In the genomic region with DNA sequence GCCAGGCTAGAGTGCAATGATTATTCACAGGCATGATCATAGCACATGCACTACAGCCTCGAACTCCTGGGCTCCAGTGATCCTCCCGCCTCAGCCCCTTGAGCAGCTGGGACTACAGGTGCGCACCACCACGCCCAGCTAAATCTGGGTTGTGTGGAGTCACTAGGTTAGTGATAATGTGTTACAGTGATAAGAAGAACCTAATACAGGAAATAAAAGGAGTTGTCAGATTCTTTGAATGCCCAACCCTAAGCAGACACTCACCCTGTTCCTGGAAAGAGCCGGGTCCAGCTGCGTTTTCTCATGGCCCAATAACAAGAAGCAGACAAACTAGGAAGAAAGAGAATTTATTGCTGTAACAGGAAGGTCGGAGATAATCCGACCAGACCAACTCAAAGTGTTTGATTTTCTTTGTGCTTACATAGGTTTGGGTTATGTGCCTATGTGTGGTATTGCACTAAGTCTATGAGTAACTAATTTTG, we compare ENCODE assay signal across 18 cellular contexts. TPM values are rescaled to one million over a fixed set of nuclear protein-coding genes. Genes with fewer than 3 reads are reported as not detected.
DNase-seq lines count a peak whose midpoint lies in the region; ATAC-seq and TF ChIP-seq lines count a peak whose summit lies in the region.
"Had no signal": no experiment of that assay in that cellular context is flagged by ENCODE, and none has a peak within 500 bp of the region (broad histone marks: within the 10 kb centered on the region; RNA-seq: fewer than 3 reads in every experiment).

No MANE protein-coding gene starts in this region.

- H3K4me3 ChIP-seq in right lobe of liver (no peak overlapping the region), spleen (no peak overlapping the region), HAP-1 (no peak overlapping the region)
- H3K4me3 ChIP-seq: thyroid gland had no signal

- in situ Hi-C loops in HAP-1 (cut with MboI; ENCODE audit: low sequenced_read_pairs) = no loop called here

- H3K27me3 ChIP-seq in right lobe of liver (no peaks in the 10 kb centered on the region), spleen (replicated peaks in 1 of 7) (no peaks in the 10 kb centered on the region), HAP-1 (ENCODE audit: low read depth) (no peaks in the 10 kb centered on the region)
- H3K27me3 ChIP-seq: thyroid gland had no signal

- no peaks in the 10 kb centered on the region for H3K9me3 Mint-ChIP-seq in activated naive CD8-positive, alpha-beta T cell treated with anti-CD3 and anti-CD28 coated beads for 36 hours
- H3K9me3 Mint-ChIP-seq: activated naive CD4-positive, alpha-beta T cell treated with anti-CD3 and anti-CD28 coated beads for 36 hours; T-helper 2 cell treated with Interferon-gamma antibody and Interleukin-4, amounts not matched to agents 5 μg/mL and 100 μg/mL, for 36 hours had no signal

- H3K27ac Mint-ChIP-seq in activated naive CD8-positive, alpha-beta T cell treated with anti-CD3 and anti-CD28 coated beads for 36 hours = peak overlapping the region; percentile 14
- H3K27ac Mint-ChIP-seq: activated naive CD4-positive, alpha-beta T cell treated with anti-CD3 and anti-CD28 coated beads for 36 hours; T-helper 2 cell treated with Interferon-gamma antibody and Interleukin-4, amounts not matched to agents 5 μg/mL and 100 μg/mL, for 36 hours had no signal

- H3K27me3 Mint-ChIP-seq in activated naive CD8-positive, alpha-beta T cell treated with anti-CD3 and anti-CD28 coated beads for 36 hours = no peaks in the 10 kb centered on the region

- H3K4me1 ChIP-seq in right lobe of liver (peaks cover 0 to 23% (median 14%) of the 10 kb centered on the region in 4 donors), spleen (peaks cover 20 to 93% (median 63%) of the 10 kb centered on the region in 6 donors), HAP-1 (no peaks in the 10 kb centered on the region)

- H3K36me3 ChIP-seq in right lobe of liver = peaks cover 7 to 25% (median 7%) of the 10 kb centered on the region in 4 donors
- peaks cover 0 to 99% (median 52%) of the 10 kb centered on the region in 6 donors for H3K36me3 ChIP-seq in spleen
- H3K36me3 ChIP-seq in HAP-1 (replicated peaks) = peaks cover 17% of the 10 kb centered on the region

- no peak overlapping the region for H3K4me3 Mint-ChIP-seq in activated naive CD8-positive, alpha-beta T cell treated with anti-CD3 and anti-CD28 coated beads for 36 hours
- H3K4me3 Mint-ChIP-seq: activated naive CD4-positive, alpha-beta T cell treated with anti-CD3 and anti-CD28 coated beads for 36 hours; T-helper 2 cell treated with Interferon-gamma antibody and Interleukin-4, amounts not matched to agents 5 μg/mL and 100 μg/mL, for 36 hours had no signal

- no peak for ATAC-seq in right lobe of liver
- ATAC-seq: Right ventricle myocardium inferior had no signal

- H3K9me3 ChIP-seq in right lobe of liver = no peaks in the 10 kb centered on the region
- no peaks in the 10 kb centered on the region for H3K9me3 ChIP-seq in spleen
- no peaks in the 10 kb centered on the region for H3K9me3 ChIP-seq in HAP-1
- H3K9me3 ChIP-seq: thyroid gland had no signal

- H3K27ac ChIP-seq in right lobe of liver (peak overlapping the region; percentile 41 to 77 (median 76)), spleen (peak overlapping the region in 7 of 8 donors; percentile 2 to 77 (median 29))
- H3K27ac ChIP-seq: C4-2B had no signal

- intact Hi-C loops in right lobe of liver (cut with DNase I) (no loop called here), spleen (cut with DNase I; ENCODE audit: low total_unique reads) (no loop called here)

- H3K4me1 Mint-ChIP-seq in activated naive CD8-positive, alpha-beta T cell treated with anti-CD3 and anti-CD28 coated beads for 36 hours = peaks cover 48% of the 10 kb centered on the region

- DNase-seq in ELF-1 (ENCODE audit: low read depth, low spot score) (peak; percentile 49), right lobe of liver (peak in 1 of 3 donors; percentile 6), spleen (no peak), NCI-H774 (lab: John Stamatoyannopoulos, UW) (no peak), HAP-1 (ENCODE audit: low spot score in 2 of 2) (no peak)
- DNase-seq in activated naive CD8-positive, alpha-beta T cell treated with anti-CD3 and anti-CD28 coated beads for 36 hours = no peak
- DNase-seq in stimulated activated naive CD4-positive, alpha-beta T cell treated with Interleukin-2 at 50 U/mL for 16 hours (lab: John Stamatoyannopoulos, UW) = no peak
- DNase-seq: activated naive CD4-positive, alpha-beta T cell treated with anti-CD3 and anti-CD28 coated beads for 36 hours; cerebellar nuclear complex; EL; erythroblast; left cardiac atrium; NCI-H1930; occipital lobe; thyroid gland had no signal

- TF ChIP-seq POLR2A in right lobe of liver (IDR thresholded peaks at IDR 0.05) (no peak), spleen (IDR thresholded peaks at IDR 0.05) (no peak)

- peaks cover 15% of the 10 kb centered on the region for H3K36me3 Mint-ChIP-seq in activated naive CD8-positive, alpha-beta T cell treated with anti-CD3 and anti-CD28 coated beads for 36 hours

- WGBS in right lobe of liver (ENCODE audit: insufficient coverage, low coverage, low lambda C conversion rate, missing lambda C conversion rate) = 73% methylated on average over 6 of the region's 8 CpGs
- WGBS in spleen, 5 donors = 78 to 88% (median 82%) methylated on average over 8 of the region's 8 CpGs

- TF ChIP-seq CTCF in right lobe of liver (IDR thresholded peaks at IDR 0.05) = no peak
- TF ChIP-seq CTCF in spleen (IDR thresholded peaks at IDR 0.05 in 8 of 11, conservative IDR thresholded peaks at IDR 0.05 in 3 of 11) = no peak

RNA-seq across cellular contexts. Expression of gene IFNGR2, which starts 8.8 kb away (rescaled TPM):
- 1 to 10 TPM; 5.6 to 5.7 TPM for total RNA-seq in activated naive CD8-positive, alpha-beta T cell treated with anti-CD3 and anti-CD28 coated beads for 36 hours
- 10 to 100 TPM; 16.0 to 39.1 (median 27.8) TPM for total RNA-seq in right lobe of liver
- 100 to 1,000 TPM in 5 of 7 donors, 10 to 100 TPM in 2; 87.1 to 133 (median 114) TPM for total RNA-seq in spleen
- 10 to 100 TPM; 73.6 to 77.9 (median 77.4) TPM for polyA plus RNA-seq in spleen
